ENCODE assay signal across 10 cellular contexts in the genomic region with DNA sequence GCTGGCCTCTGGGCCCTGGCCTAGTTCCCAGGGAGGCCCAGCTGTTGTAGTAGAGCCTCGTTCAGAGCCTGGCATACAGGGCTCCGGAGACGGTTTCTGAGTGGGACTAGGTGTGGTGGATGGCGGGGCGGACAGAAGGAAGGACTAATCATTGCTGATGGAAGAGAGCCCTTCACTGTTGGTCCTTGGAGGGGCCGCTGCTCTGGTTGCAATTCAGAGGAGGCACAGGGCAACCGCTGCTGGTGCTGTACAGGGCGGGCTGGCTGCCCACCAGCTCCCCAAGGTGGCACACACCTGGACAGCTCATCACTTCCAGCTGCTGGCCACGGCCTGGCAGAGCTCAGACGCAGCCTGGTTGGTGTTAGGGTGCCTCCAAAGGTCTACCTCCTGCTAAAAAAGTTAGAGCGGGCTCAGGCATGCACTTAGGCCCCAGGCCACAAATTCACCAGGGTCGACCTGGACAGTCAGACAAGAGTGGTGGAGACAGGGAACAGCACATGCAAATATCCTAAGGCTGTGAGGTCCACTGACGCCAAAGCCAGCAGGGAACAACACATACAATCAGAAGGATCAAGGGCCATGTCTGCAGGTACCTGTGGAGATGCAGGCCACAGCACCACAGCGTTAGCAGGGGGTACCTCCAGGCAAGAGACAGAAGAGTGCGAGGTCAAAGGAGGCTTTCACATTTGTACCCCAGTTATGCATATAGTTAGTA. TPM values are rescaled to one million over a fixed set of nuclear protein-coding genes. Genes with fewer than 3 reads are reported as not detected.
A peak's percentile ranks its signal among the peaks of the same experiment; 100 is the strongest.
DNase-seq lines count a peak whose midpoint lies in the region; ATAC-seq and TF ChIP-seq lines count a peak whose summit lies in the region.
"Had no signal": no experiment of that assay in that cellular context is flagged by ENCODE, and none has a peak within 500 bp of the region (broad histone marks: within the 10 kb centered on the region; RNA-seq: fewer than 3 reads in every experiment).

No MANE protein-coding gene starts in this region.

- H3K27ac Mint-ChIP-seq in stimulated activated naive CD8-positive, alpha-beta T cell treated with anti-CD3 and anti-CD28 coated beads, Interleukin-15, Interleukin-2, amounts not matched to agents 100 ng/mL and 50 ng/mL, for 24 hours = no peak overlapping the region
- no peak overlapping the region for H3K27ac Mint-ChIP-seq in activated T-helper 2 cell treated with anti-CD3 and anti-CD28 coated beads, Interferon-gamma antibody, Interleukin-2, Interleukin-4, amounts not matched to agents 10 μg/mL and 5 μg/mL and 100 μg/mL, durations not matched to agents 14 hours and 24 hours and 36 hours
- peak overlapping the region; percentile 17 for H3K27ac Mint-ChIP-seq in mesothelial cell of epicardium

- no peaks in the 10 kb centered on the region for H3K9me3 Mint-ChIP-seq in stimulated activated naive CD8-positive, alpha-beta T cell treated with anti-CD3 and anti-CD28 coated beads, Interleukin-15, Interleukin-2, amounts not matched to agents 100 ng/mL and 50 ng/mL, for 24 hours
- no peaks in the 10 kb centered on the region for H3K9me3 Mint-ChIP-seq in activated T-helper 2 cell treated with anti-CD3 and anti-CD28 coated beads, Interferon-gamma antibody, Interleukin-2, Interleukin-4, amounts not matched to agents 10 μg/mL and 5 μg/mL and 100 μg/mL, durations not matched to agents 14 hours and 24 hours and 36 hours
- no peaks in the 10 kb centered on the region for H3K9me3 Mint-ChIP-seq in mesothelial cell of epicardium

- H3K27me3 Mint-ChIP-seq in stimulated activated naive CD8-positive, alpha-beta T cell treated with anti-CD3 and anti-CD28 coated beads, Interleukin-15, Interleukin-2, amounts not matched to agents 100 ng/mL and 50 ng/mL, for 24 hours = peaks cover 7% of the 10 kb centered on the region
- H3K27me3 Mint-ChIP-seq in activated T-helper 2 cell treated with anti-CD3 and anti-CD28 coated beads, Interferon-gamma antibody, Interleukin-2, Interleukin-4, amounts not matched to agents 10 μg/mL and 5 μg/mL and 100 μg/mL, durations not matched to agents 14 hours and 24 hours and 36 hours (ENCODE audit: low read depth) = peaks cover 19% of the 10 kb centered on the region
- peaks cover 5% of the 10 kb centered on the region for H3K27me3 Mint-ChIP-seq in mesothelial cell of epicardium (ENCODE audit: low read depth)

- H3K4me1 Mint-ChIP-seq in stimulated activated naive CD8-positive, alpha-beta T cell treated with anti-CD3 and anti-CD28 coated beads, Interleukin-15, Interleukin-2, amounts not matched to agents 100 ng/mL and 50 ng/mL, for 24 hours (ENCODE audit: low read depth) = peaks cover 7% of the 10 kb centered on the region
- H3K4me1 Mint-ChIP-seq in activated T-helper 2 cell treated with anti-CD3 and anti-CD28 coated beads, Interferon-gamma antibody, Interleukin-2, Interleukin-4, amounts not matched to agents 10 μg/mL and 5 μg/mL and 100 μg/mL, durations not matched to agents 14 hours and 24 hours and 36 hours (ENCODE audit: low read depth) = peaks cover 10% of the 10 kb centered on the region
- peaks cover 7% of the 10 kb centered on the region for H3K4me1 Mint-ChIP-seq in mesothelial cell of epicardium

- no peak for ATAC-seq in stimulated activated naive CD8-positive, alpha-beta T cell treated with anti-CD3 and anti-CD28 coated beads, Interleukin-15, Interleukin-2, amounts not matched to agents 100 U/mL and 50 U/mL, for 24 hours
- no peak for ATAC-seq in HG03460 (IDR thresholded peaks at IDR 0.05; ENCODE audit: unreplicated experiment)

- peak overlapping the region; percentile 69 for H3K4me3 Mint-ChIP-seq in stimulated activated naive CD8-positive, alpha-beta T cell treated with anti-CD3 and anti-CD28 coated beads, Interleukin-15, Interleukin-2, amounts not matched to agents 100 ng/mL and 50 ng/mL, for 24 hours
- H3K4me3 Mint-ChIP-seq in activated T-helper 2 cell treated with anti-CD3 and anti-CD28 coated beads, Interferon-gamma antibody, Interleukin-2, Interleukin-4, amounts not matched to agents 10 μg/mL and 5 μg/mL and 100 μg/mL, durations not matched to agents 14 hours and 24 hours and 36 hours (ENCODE audit: low read depth) = peak overlapping the region; percentile 35
- H3K4me3 Mint-ChIP-seq in mesothelial cell of epicardium = peak overlapping the region; percentile 65

- H3K36me3 Mint-ChIP-seq in stimulated activated naive CD8-positive, alpha-beta T cell treated with anti-CD3 and anti-CD28 coated beads, Interleukin-15, Interleukin-2, amounts not matched to agents 100 ng/mL and 50 ng/mL, for 24 hours (ENCODE audit: low read depth) = no peaks in the 10 kb centered on the region
- no peaks in the 10 kb centered on the region for H3K36me3 Mint-ChIP-seq in activated T-helper 2 cell treated with anti-CD3 and anti-CD28 coated beads, Interferon-gamma antibody, Interleukin-2, Interleukin-4, amounts not matched to agents 10 μg/mL and 5 μg/mL and 100 μg/mL, durations not matched to agents 14 hours and 24 hours and 36 hours (ENCODE audit: low read depth)
- no peaks in the 10 kb centered on the region for H3K36me3 Mint-ChIP-seq in mesothelial cell of epicardium

- no peak for TF ChIP-seq CTCF in mesothelial cell of epicardium (IDR thresholded peaks at IDR 0.05; ENCODE audit: unreplicated experiment)

- no peak for DNase-seq in stimulated activated naive CD8-positive, alpha-beta T cell treated with anti-CD3 and anti-CD28 coated beads, Interleukin-15, Interleukin-2, amounts not matched to agents 100 U/mL and 50 U/mL, for 24 hours
- DNase-seq in activated T-helper 2 cell treated with anti-CD3 and anti-CD28 coated beads, Interferon-gamma antibody, Interleukin-2, Interleukin-4, amounts not matched to agents 10 μg/mL and 5 μg/mL and 100 μg/mL, durations not matched to agents 14 hours and 24 hours and 36 hours (ENCODE audit: low spot score) = no peak
- DNase-seq in mesothelial cell of epicardium (ENCODE audit: low spot score in 2 of 2, unreplicated experiment in 2 of 2) = no peak
- DNase-seq in DMS153 treated with DMSO at 0.1 percent for 48 hours (lab: John Stamatoyannopoulos, UW; ENCODE audit: unreplicated experiment) = no peak
- no peak for DNase-seq in HUDEP-2 (lab: John Stamatoyannopoulos, UW; ENCODE audit: unreplicated experiment in 76 of 76)
- no peak for DNase-seq in HPDE6-E6E7 (ENCODE audit: extremely low spot score)
- DNase-seq: H7, mesenchymal stem cell had no signal

- intact Hi-C loops in activated T-helper 2 cell treated with anti-CD3 and anti-CD28 coated beads, Interferon-gamma antibody, Interleukin-2, Interleukin-4, amounts not matched to agents 10 μg/mL and 5 μg/mL and 100 μg/mL, durations not matched to agents 14 hours and 24 hours and 36 hours (cut with micrococcal nuclease) = loop anchor here (10.0 kb wide), 2 partner anchors 457 to 747 kb away; a partner anchor contains a TSS

RNA-seq across cellular contexts. Expression of a gene that starts 7.5 kb away (rescaled TPM):
- total RNA-seq in activated T-helper 2 cell treated with anti-CD3 and anti-CD28 coated beads, Interferon-gamma antibody, Interleukin-2, Interleukin-4, amounts not matched to agents 10 μg/mL and 5 μg/mL and 100 μg/mL, durations not matched to agents 14 hours and 24 hours and 36 hours = 99.0 and 99.1 TPM in 2 replicates
- total RNA-seq in mesothelial cell of epicardium = 59.8 to 63.8 TPM (median 61.0 TPM) in 3 replicates

RNA-seq across cellular contexts. Expression of a gene that starts 42.6 kb away (rescaled TPM):
- total RNA-seq in activated T-helper 2 cell treated with anti-CD3 and anti-CD28 coated beads, Interferon-gamma antibody, Interleukin-2, Interleukin-4, amounts not matched to agents 10 μg/mL and 5 μg/mL and 100 μg/mL, durations not matched to agents 14 hours and 24 hours and 36 hours = not detected in 2 replicates
- total RNA-seq in mesothelial cell of epicardium = 0.11 TPM in 1 of 3 replicates, not detected in the others
- total RNA-seq: H7 had no signal

RNA-seq across cellular contexts. Expression of a gene that starts 43.0 kb away (rescaled TPM):
- total RNA-seq in activated T-helper 2 cell treated with anti-CD3 and anti-CD28 coated beads, Interferon-gamma antibody, Interleukin-2, Interleukin-4, amounts not matched to agents 10 μg/mL and 5 μg/mL and 100 μg/mL, durations not matched to agents 14 hours and 24 hours and 36 hours = 10.0 and 11.9 TPM in 2 replicates
- 0.38 to 0.51 TPM (median 0.45 TPM) in 3 replicates for total RNA-seq in mesothelial cell of epicardium
